In genomic region chr2:199463000-199463692, GRCh38 we compare ENCODE assay signal across 1 cellular context.
A peak's percentile ranks its signal among the peaks of the same experiment; 100 is the strongest.
TF ChIP-seq lines count a peak whose summit lies in the region.

No MANE protein-coding gene starts in this region.

TF ChIP-seq in HepG2, 621 proteins besides CTCF, POLR2A, EP300 and RAD21 (continued from another document and continues in another):
- TF ChIP-seq ZBTB37 (CRISPR knock-in tag; IDR thresholded peaks at IDR 0.05), result no peak
- TF ChIP-seq ELF3 (CRISPR knock-in tag; IDR thresholded peaks at IDR 0.05), result peak; percentile 52
- TF ChIP-seq ZNF333 (CRISPR knock-in tag; IDR thresholded peaks at IDR 0.05; ENCODE audit: borderline replicate concordance), result no peak
- no peak for TF ChIP-seq ZNF256 (CRISPR knock-in tag; conservative IDR thresholded peaks at IDR 0.05)
- TF ChIP-seq ZNF407 (CRISPR knock-in tag; IDR thresholded peaks at IDR 0.05; ENCODE audit: not compliant biosample characterization), result peak; percentile 57
- no peak for TF ChIP-seq CERS6 (CRISPR knock-in tag; IDR thresholded peaks at IDR 0.05)
- TF ChIP-seq NCOA1 (CRISPR knock-in tag; IDR thresholded peaks at IDR 0.05), result no peak
- peak; percentile 50; the same call in 1 of the 2 replicates for TF ChIP-seq TBX2 (CRISPR knock-in tag; IDR thresholded peaks at IDR 0.05; ENCODE audit: borderline replicate concordance)
- no peak for TF ChIP-seq CREBL2 (CRISPR knock-in tag; IDR thresholded peaks at IDR 0.05; ENCODE audit: borderline replicate concordance)
- TF ChIP-seq KDM2A (CRISPR knock-in tag; IDR thresholded peaks at IDR 0.05; ENCODE audit: borderline replicate concordance, low read depth), result peak; percentile 98
- TF ChIP-seq ZNF143 (CRISPR knock-in tag; IDR thresholded peaks at IDR 0.05), result 0 out of 2 replicates have a peak, but pooled peaks have one; percentile 24
- no peak for TF ChIP-seq NFRKB (IDR thresholded peaks at IDR 0.05)
- TF ChIP-seq ZNF335 (CRISPR knock-in tag; IDR thresholded peaks at IDR 0.05), result 0 out of 2 replicates have a peak, but pooled peaks have one; percentile 24
- no peak for TF ChIP-seq KMT2B (CRISPR knock-in tag; IDR thresholded peaks at IDR 0.05)
- no peak for TF ChIP-seq AGO2 (optimal IDR thresholded peaks at IDR 0.05; ENCODE audit: low read depth, low read length)
- no peak for TF ChIP-seq SIX4 (CRISPR knock-in tag; IDR thresholded peaks at IDR 0.05)
- TF ChIP-seq HMGA1 (CRISPR knock-in tag; conservative IDR thresholded peaks at IDR 0.05), result no peak
- TF ChIP-seq ZNF224 (CRISPR knock-in tag; IDR thresholded peaks at IDR 0.05), result no peak
- no peak for TF ChIP-seq TP53 (CRISPR knock-in tag; conservative IDR thresholded peaks at IDR 0.05)
- TF ChIP-seq IRF1 (CRISPR knock-in tag; IDR thresholded peaks at IDR 0.05; ENCODE audit: low read depth), result no peak
- TF ChIP-seq ZNF18 (CRISPR knock-in tag; IDR thresholded peaks at IDR 0.05; ENCODE audit: insufficient replicate concordance), result no peak
- TF ChIP-seq MTA1 (CRISPR knock-in tag; IDR thresholded peaks at IDR 0.05; ENCODE audit: borderline replicate concordance), result peak; percentile 39; the same call in 1 of the 2 replicates
- 0 out of 2 replicates have a peak, but pooled peaks have one; percentile 59 for TF ChIP-seq NFAT5 (CRISPR knock-in tag; IDR thresholded peaks at IDR 0.05)
- peak; percentile 41; the same call in 1 of the 2 replicates for TF ChIP-seq MXD1 (CRISPR knock-in tag; IDR thresholded peaks at IDR 0.05)
- TF ChIP-seq HNF1A (IDR thresholded peaks at IDR 0.05; ENCODE audit: low read depth), result no peak
- no peak for TF ChIP-seq HNF1A (CRISPR knock-in tag; IDR thresholded peaks at IDR 0.05; ENCODE audit: borderline replicate concordance)
- peak; percentile 67; the same call in 1 of the 2 replicates for TF ChIP-seq ZNF580 (CRISPR knock-in tag; IDR thresholded peaks at IDR 0.05; ENCODE audit: borderline replicate concordance, low read depth)
- TF ChIP-seq KLF15 (CRISPR knock-in tag; IDR thresholded peaks at IDR 0.05; ENCODE audit: borderline replicate concordance), result no peak
